10 cellular contexts compared by ENCODE assay signal in the genomic region with DNA sequence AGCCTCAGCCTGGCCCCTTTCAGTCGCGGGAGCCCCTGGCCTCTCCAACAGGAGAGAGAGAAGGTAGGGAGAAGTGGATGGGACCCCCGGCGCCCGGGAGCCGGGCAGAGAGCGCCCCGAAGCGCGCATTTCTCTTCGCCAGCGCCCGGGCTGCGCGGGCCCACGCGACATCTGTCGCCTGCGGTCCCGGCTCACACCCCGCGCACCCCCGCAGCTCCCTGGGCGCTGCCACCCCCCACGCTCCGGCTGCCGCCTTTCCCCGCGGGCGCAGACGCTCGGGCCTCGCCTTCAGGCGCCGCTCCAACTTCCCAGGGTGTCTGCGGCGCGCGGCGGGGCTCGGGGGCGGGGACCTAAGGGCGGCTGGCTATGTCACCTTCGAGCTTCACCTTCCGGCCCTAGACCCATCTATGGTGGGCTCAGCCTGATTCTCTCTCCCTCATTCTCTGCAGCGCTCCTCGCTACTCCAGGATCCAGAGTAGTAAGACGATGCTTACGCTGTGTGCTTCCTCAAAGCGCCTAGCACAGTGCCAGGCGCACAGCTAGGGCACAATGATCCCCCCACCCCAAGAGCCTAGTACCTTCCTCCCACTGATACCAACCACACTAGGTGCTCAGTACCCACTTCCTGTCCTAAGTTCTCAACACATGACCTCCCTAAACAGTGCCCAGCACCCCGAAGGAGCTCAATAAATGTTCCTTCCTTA. TPM values are rescaled to one million over a fixed set of nuclear protein-coding genes. Genes with fewer than 3 reads are reported as not detected.
DNase-seq lines count a peak whose midpoint lies in the region; ATAC-seq and TF ChIP-seq lines count a peak whose summit lies in the region.
"Had no signal": no experiment of that assay in that cellular context is flagged by ENCODE, and none has a peak within 500 bp of the region (broad histone marks: within the 10 kb centered on the region; RNA-seq: fewer than 3 reads in every experiment).

No MANE protein-coding gene starts in this region.

- no peak overlapping the region for H3K27ac ChIP-seq in DND-41 (ENCODE audit: low read length)

- no peak overlapping the region for H2AFZ ChIP-seq in DND-41 (ENCODE audit: low read depth, low read length)

- no peak overlapping the region for H3K4me2 ChIP-seq in DND-41 (ENCODE audit: insufficient read depth, low read length)

- peaks cover 53% of the 10 kb centered on the region for H3K27me3 Mint-ChIP-seq in chondrocyte (ENCODE audit: low read depth)
- peaks cover 78% of the 10 kb centered on the region for H3K27me3 Mint-ChIP-seq in neural crest cell (ENCODE audit: low read depth)

- TF ChIP-seq CTCF in DND-41 (IDR thresholded peaks at IDR 0.05; ENCODE audit: borderline replicate concordance, extremely low read depth, low read length, poor library complexity, severe bottlenecking) (no peak), chondrocyte (IDR thresholded peaks at IDR 0.05) (no peak), neural crest cell (conservative IDR thresholded peaks at IDR 0.05) (no peak)

- H3K4me3 Mint-ChIP-seq in chondrocyte (ENCODE audit: unreplicated experiment), result peak overlapping the region; percentile 76
- peak overlapping the region; percentile 92 for H3K4me3 Mint-ChIP-seq in neural crest cell

- peaks cover 6% of the 10 kb centered on the region; the same call in 1 of the 2 replicates for H4K20me1 ChIP-seq in DND-41 (ENCODE audit: insufficient read depth, low read length)

- peaks cover 7% of the 10 kb centered on the region for H3K4me1 ChIP-seq in DND-41 (ENCODE audit: insufficient read depth, low read length)

- H3K9me3 Mint-ChIP-seq in chondrocyte (ENCODE audit: low read depth), result peaks cover 2% of the 10 kb centered on the region
- peaks cover 2% of the 10 kb centered on the region for H3K9me3 Mint-ChIP-seq in neural crest cell

- H3K4me3 ChIP-seq in DND-41 (ENCODE audit: low read depth in 1 of 2, low read length in 2 of 2), result no peak overlapping the region

- no peaks in the 10 kb centered on the region for H3K79me2 ChIP-seq in DND-41 (ENCODE audit: insufficient read depth, low read length)

- H3K27ac Mint-ChIP-seq in chondrocyte (ENCODE audit: unreplicated experiment) (peak overlapping the region; percentile 32), neural crest cell (ENCODE audit: unreplicated experiment) (no peak overlapping the region)

- peaks cover 38% of the 10 kb centered on the region for H3K4me1 Mint-ChIP-seq in chondrocyte (ENCODE audit: low read depth)
- peaks cover 51% of the 10 kb centered on the region for H3K4me1 Mint-ChIP-seq in neural crest cell

- H3K9ac ChIP-seq in DND-41 (ENCODE audit: low read depth, low read length), result no peak overlapping the region

- peaks cover 49% of the 10 kb centered on the region for H3K27me3 ChIP-seq in DND-41 (ENCODE audit: insufficient read depth, low read length, poor library complexity)

- DNase-seq in DND-41 (no peak), LoVo (ENCODE audit: low spot score) (peak; percentile 36), chondrocyte (ENCODE audit: low spot score) (no peak), neural crest cell (ENCODE audit: low read depth, low spot score) (no peak), cerebellar nuclear complex (lab: John Stamatoyannopoulos, UW) (no peak), ureter (ENCODE audit: low spot score) (no peak), SKM-1 treated with dmso at 0.1 percent for 144 hours (lab: John Stamatoyannopoulos, UW; ENCODE audit: unreplicated experiment) (no peak)
- DNase-seq: activated effector memory CD4-positive, alpha-beta T cell treated with anti-CD3 and anti-CD28 coated beads, Interleukin-2, amount 50 U/mL, for 16 hours had no signal

- no peaks in the 10 kb centered on the region for H3K36me3 ChIP-seq in DND-41 (ENCODE audit: insufficient read depth, low read length)

- no peaks in the 10 kb centered on the region for H3K9me3 ChIP-seq in DND-41 (ENCODE audit: insufficient read depth, low read length, severe bottlenecking)

- peaks cover 4% of the 10 kb centered on the region for H3K36me3 Mint-ChIP-seq in chondrocyte (ENCODE audit: low read depth)
- H3K36me3 Mint-ChIP-seq in neural crest cell (ENCODE audit: low read depth), result no peaks in the 10 kb centered on the region

- 0 out of 3 replicates have a peak, but pooled peaks have one; percentile 12 for ATAC-seq in DND-41 (ENCODE audit: insufficient read depth, low read depth)
- no peak for ATAC-seq in esophagus mucosa

RNA-seq across cellular contexts. Expression of a gene that starts 1.6 kb away (rescaled TPM):
- total RNA-seq in chondrocyte (0.31 to 0.80 TPM (median 0.49 TPM) in 3 replicates), neural crest cell (1.7 and 2.2 TPM in 2 replicates), esophagus mucosa (1.5 TPM), ureter (0.16 TPM)
- total RNA-seq: M059J had no signal

RNA-seq across cellular contexts. Expression of a gene that starts 31.1 kb away (rescaled TPM):
- total RNA-seq in chondrocyte (30.3 to 33.7 TPM (median 30.8 TPM) in 3 replicates), neural crest cell (34.8 and 37.9 TPM in 2 replicates), esophagus mucosa (8.0 TPM), ureter (32.0 TPM)
